9 cellular contexts compared by ENCODE assay signal in the genomic region with DNA sequence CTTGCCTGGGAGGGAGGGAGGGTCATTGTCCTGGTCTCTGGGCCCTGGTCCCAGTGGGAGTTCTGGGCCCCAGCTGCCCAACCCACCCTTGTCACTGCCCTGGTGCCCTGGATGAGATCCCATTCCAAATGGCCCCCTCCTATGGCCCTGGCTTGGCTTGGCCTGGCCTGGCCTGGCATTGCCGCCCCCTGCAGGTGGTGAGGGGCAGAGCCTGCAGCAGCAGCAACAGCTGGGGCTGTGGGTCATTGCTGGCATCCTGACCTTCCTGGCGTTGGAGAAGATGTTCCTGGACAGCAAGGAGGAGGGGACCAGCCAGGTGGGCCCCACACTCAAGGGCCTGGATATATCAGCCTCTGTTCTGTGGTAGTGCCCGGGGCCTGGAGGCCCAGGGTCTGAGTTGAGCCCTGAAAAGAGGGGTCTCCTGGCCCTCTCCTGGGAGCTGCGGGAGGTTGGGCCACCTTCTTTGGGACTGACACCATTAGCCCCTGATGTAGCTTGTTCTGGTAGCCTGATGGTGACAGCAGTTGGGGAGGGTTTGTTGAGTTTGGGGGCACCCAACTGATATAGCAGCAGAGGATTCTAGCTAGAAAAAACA.
DNase-seq lines count a peak whose midpoint lies in the region; ATAC-seq and TF ChIP-seq lines count a peak whose summit lies in the region.
"Had no signal": no experiment of that assay in that cellular context is flagged by ENCODE, and none has a peak within 500 bp of the region (broad histone marks: within the 10 kb centered on the region; RNA-seq: fewer than 3 reads in every experiment).

No MANE protein-coding gene starts in this region.

- no peaks in the 10 kb centered on the region for H3K9me3 Mint-ChIP-seq in stimulated activated memory B cell treated with anti-CD40 and anti-IgM and Interleukin-4, amounts not matched to agents 10 μg/mL and 1 μg/mL and 100 μg/mL, for 72 hours
- H3K9me3 Mint-ChIP-seq: brain had no signal

- H3K27ac ChIP-seq in OCI-LY1 (ENCODE audit: low read depth, low read length, poor library complexity, severe bottlenecking), result no peak overlapping the region

- H3K4me1 Mint-ChIP-seq in stimulated activated memory B cell treated with anti-CD40 and anti-IgM and Interleukin-4, amounts not matched to agents 10 μg/mL and 1 μg/mL and 100 μg/mL, for 72 hours, result peaks cover 45% of the 10 kb centered on the region

- H4K20me1 ChIP-seq in OCI-LY1 (ENCODE audit: insufficient read depth, low read length), result no peaks in the 10 kb centered on the region

- H3K4me2 ChIP-seq in OCI-LY1 (ENCODE audit: low read length), result no peak overlapping the region

- peaks cover 43% of the 10 kb centered on the region for H3K4me1 ChIP-seq in OCI-LY1 (ENCODE audit: insufficient read depth, low read length, severe bottlenecking)

- no peak overlapping the region for H2AFZ ChIP-seq in OCI-LY1 (ENCODE audit: low read length)

- no peaks in the 10 kb centered on the region for H3K79me2 ChIP-seq in OCI-LY1 (ENCODE audit: insufficient read depth, low read length)

- no peak overlapping the region for H3K9ac ChIP-seq in OCI-LY1 (ENCODE audit: low read length)

- H3K4me3 ChIP-seq in OCI-LY1 (ENCODE audit: low read depth, low read length, poor library complexity, severe bottlenecking), result no peak overlapping the region

- DNase-seq in SIG-M5 treated with dmso at 0.1 percent for 504 hours (lab: John Stamatoyannopoulos, UW; ENCODE audit: unreplicated experiment), result peak; percentile 34
- no peak for DNase-seq in SIG-M5 (lab: John Stamatoyannopoulos, UW)
- DNase-seq in activated naive CD4-positive, alpha-beta T cell treated with Interleukin-2 at 50 U/mL for 16 hours, result peak; percentile 67
- peak; percentile 82 for DNase-seq in iPS-NIHi11 (ENCODE audit: low spot score)
- DNase-seq in NCI-H1694 treated with DMSO at 0.1 percent for 48 hours (lab: John Stamatoyannopoulos, UW), result no peak
- DNase-seq in NCI-H1417 treated with DMSO at 0.1 percent for 48 hours (lab: John Stamatoyannopoulos, UW), result no peak

- no peaks in the 10 kb centered on the region for H3F3A ChIP-seq in OCI-LY1 (ENCODE audit: insufficient read depth, low read length)

- H3K36me3 ChIP-seq in OCI-LY1 (ENCODE audit: insufficient read depth, low read length), result peaks cover 15% of the 10 kb centered on the region

- no peaks in the 10 kb centered on the region for H3K27me3 ChIP-seq in OCI-LY1 (ENCODE audit: insufficient read depth, low read length)

- no peaks in the 10 kb centered on the region for H3K27me3 Mint-ChIP-seq in stimulated activated memory B cell treated with anti-CD40 and anti-IgM and Interleukin-4, amounts not matched to agents 10 μg/mL and 1 μg/mL and 100 μg/mL, for 72 hours

- peak overlapping the region; percentile 58 for H3K27ac Mint-ChIP-seq in stimulated activated memory B cell treated with anti-CD40 and anti-IgM and Interleukin-4, amounts not matched to agents 10 μg/mL and 1 μg/mL and 100 μg/mL, for 72 hours
- H3K27ac Mint-ChIP-seq: brain had no signal

- peaks cover 24% of the 10 kb centered on the region for H3K36me3 Mint-ChIP-seq in stimulated activated memory B cell treated with anti-CD40 and anti-IgM and Interleukin-4, amounts not matched to agents 10 μg/mL and 1 μg/mL and 100 μg/mL, for 72 hours

- no peaks in the 10 kb centered on the region for H3K9me2 ChIP-seq in OCI-LY1 (ENCODE audit: low read depth, low read length)

- no peak for ATAC-seq in stimulated activated memory B cell treated with anti-CD40 and anti-IgM and Interleukin-4, amounts not matched to agents 10 μg/mL and 1 μg/mL and 100 μg/mL, for 72 hours

- no peak overlapping the region for H3K4me3 Mint-ChIP-seq in stimulated activated memory B cell treated with anti-CD40 and anti-IgM and Interleukin-4, amounts not matched to agents 10 μg/mL and 1 μg/mL and 100 μg/mL, for 72 hours
- H3K4me3 Mint-ChIP-seq: brain had no signal

- H3K9me3 ChIP-seq in OCI-LY1 (ENCODE audit: low read length), result no peaks in the 10 kb centered on the region

- TF ChIP-seq CTCF in OCI-LY1 (IDR thresholded peaks at IDR 0.05; ENCODE audit: low read length), result peak; percentile 91

Comparison
In these comparisons a context has a peak if more than half of its experiments do, and no peak if none do; other contexts are left out.
1. DNase-seq: peak in SIG-M5 treated with dmso at 0.1 percent for 504 hours (single experiment), activated naive CD4-positive, alpha-beta T cell treated with Interleukin-2 at 50 U/mL for 16 hours (single experiment) and iPS-NIHi11 (single experiment); none in SIG-M5 (single experiment), NCI-H1694 treated with DMSO at 0.1 percent for 48 hours (single experiment) and NCI-H1417 treated with DMSO at 0.1 percent for 48 hours (single experiment).